In the genomic region with DNA sequence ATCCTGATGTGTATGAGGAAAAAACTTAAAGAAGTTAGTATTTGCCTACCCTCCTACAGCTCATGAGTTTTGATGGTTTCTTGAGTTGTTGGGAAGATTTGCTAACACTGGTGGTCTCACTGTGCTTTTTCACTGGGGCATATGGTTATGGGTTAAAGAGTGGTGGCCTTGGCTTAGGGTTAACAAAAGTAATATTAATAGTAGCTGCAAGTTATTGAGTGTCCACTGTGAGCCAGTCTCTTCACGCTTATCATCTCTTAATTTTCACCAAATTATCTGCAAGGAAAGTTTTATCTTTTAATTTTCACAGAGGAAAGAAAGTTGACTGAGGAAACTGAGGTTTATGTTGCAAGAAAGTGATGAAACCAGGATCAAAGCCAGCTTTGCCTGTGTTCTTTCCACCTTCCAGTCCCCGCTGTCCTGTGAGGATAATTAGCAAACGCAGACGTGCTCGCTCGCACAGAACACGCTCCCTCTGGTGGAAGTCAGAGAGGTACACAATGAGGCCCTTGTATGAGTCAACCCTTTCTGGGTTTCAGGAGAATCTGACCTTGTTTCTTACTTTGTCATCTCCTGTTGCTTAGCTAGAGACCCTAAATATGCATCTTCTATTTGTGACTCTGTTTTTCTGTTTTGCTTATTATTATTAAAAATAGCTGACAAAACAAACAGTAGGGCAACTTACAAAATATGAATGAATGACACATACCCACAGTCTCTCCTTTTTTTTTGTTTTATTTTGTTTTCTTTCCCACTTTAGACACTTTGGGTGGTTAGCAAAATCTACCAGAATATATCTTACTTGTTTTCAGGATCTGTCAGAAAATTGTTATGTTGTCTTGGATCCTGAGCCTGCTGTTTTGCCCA, we compare ENCODE assay signal across 8 cellular contexts.
DNase-seq lines count a peak whose midpoint lies in the region; ATAC-seq and TF ChIP-seq lines count a peak whose summit lies in the region.

No MANE protein-coding gene starts in this region.

- no peak for TF ChIP-seq EP300 in gastroesophageal sphincter (IDR thresholded peaks at IDR 0.05)

- no peak overlapping the region for H3K27ac ChIP-seq in DOHH2 (ENCODE audit: low read depth, low read length)
- H3K27ac ChIP-seq in gastroesophageal sphincter, result no peak overlapping the region

- H3K4me1 ChIP-seq in DOHH2 (ENCODE audit: control insufficient read depth, low read length) (peaks cover 4% of the 10 kb centered on the region), gastroesophageal sphincter (peaks cover 3 to 24% (median 9%) of the 10 kb centered on the region in 3 donors)

- 13 to 20% methylated on average over 7 of the region's 7 CpGs for WGBS in gastroesophageal sphincter (ENCODE audit: low coverage in 1 of 2), 2 donors

- H3K9me2 ChIP-seq in DOHH2 (replicated peaks; ENCODE audit: control insufficient read depth, low read length), result no peaks in the 10 kb centered on the region

- H3K79me2 ChIP-seq in DOHH2 (ENCODE audit: control insufficient read depth, low read length), result no peaks in the 10 kb centered on the region

- H3K27me3 ChIP-seq in DOHH2 (ENCODE audit: control insufficient read depth, low read length), result no peaks in the 10 kb centered on the region
- H3K27me3 ChIP-seq in gastroesophageal sphincter, result no peaks in the 10 kb centered on the region

- TF ChIP-seq POLR2A in gastroesophageal sphincter (IDR thresholded peaks at IDR 0.05), result no peak

- H4K20me1 ChIP-seq in DOHH2 (ENCODE audit: control insufficient read depth, insufficient read depth, low read depth, low read length), result no peaks in the 10 kb centered on the region

- no peak overlapping the region for H3K4me2 ChIP-seq in DOHH2 (ENCODE audit: low read length)

- ATAC-seq in GM21515 (IDR thresholded peaks at IDR 0.05; ENCODE audit: unreplicated experiment) (peak; percentile 96), gastroesophageal sphincter (peak; percentile 91)

- TF ChIP-seq CTCF in DOHH2 (IDR thresholded peaks at IDR 0.05; ENCODE audit: low read depth, low read length, poor library complexity, severe bottlenecking), result peak; percentile 62
- TF ChIP-seq CTCF in gastroesophageal sphincter (IDR thresholded peaks at IDR 0.05), result peak; percentile 57 to 69 (median 63)

- H3K36me3 ChIP-seq in DOHH2 (ENCODE audit: control insufficient read depth, low read length) (no peaks in the 10 kb centered on the region), gastroesophageal sphincter (no peaks in the 10 kb centered on the region)

- intact Hi-C loops in posterior vena cava (cut with DNase I), result loop anchor here in 1 of 2 donors (10.0 kb wide), 1 partner anchor 199 kb away; no protein-coding TSS in a partner anchor

- H3K4me3 ChIP-seq in DOHH2 (ENCODE audit: low read length) (no peak overlapping the region), gastroesophageal sphincter (no peak overlapping the region)

- H3F3A ChIP-seq in DOHH2 (ENCODE audit: control insufficient read depth, insufficient read depth), result no peaks in the 10 kb centered on the region

- DNase-seq in HT1080 (ENCODE audit: low read depth), result peak; percentile 67
- DNase-seq in RPMI8226, result peak; percentile 38
- peak; percentile 22 for DNase-seq in activated effector memory CD4-positive, alpha-beta T cell treated with Interleukin-2 at 50 U/mL for 16 hours
- DNase-seq in posterior vena cava (ENCODE audit: low spot score), result peak; percentile 92
- no peak for DNase-seq in T1000 (lab: John Stamatoyannopoulos, UW)

- H3K9me3 ChIP-seq in DOHH2 (ENCODE audit: control insufficient read depth, insufficient read depth, low read length) (no peaks in the 10 kb centered on the region), gastroesophageal sphincter (no peaks in the 10 kb centered on the region)
